In the genomic region with DNA sequence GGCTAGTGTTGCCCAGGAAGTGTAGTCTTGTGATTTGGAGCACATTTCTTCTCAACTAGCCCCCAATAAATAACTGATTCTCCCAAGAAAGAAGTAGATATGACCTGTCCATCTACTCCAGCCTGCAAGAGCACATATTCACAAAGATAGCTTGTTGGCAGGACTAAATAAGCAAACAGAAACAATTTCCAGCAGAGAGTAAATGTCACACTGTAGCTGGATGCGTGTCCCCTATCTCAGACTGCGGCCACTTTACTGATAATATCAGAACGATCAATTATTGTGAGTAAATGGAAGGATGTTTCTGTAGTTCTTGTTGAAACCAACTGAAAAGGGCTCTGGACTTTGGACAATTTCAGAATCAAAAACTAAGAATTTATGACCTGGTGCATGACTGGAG, we compare ENCODE assay signal across 14 cellular contexts.
A peak's percentile ranks its signal among the peaks of the same experiment; 100 is the strongest.
DNase-seq lines count a peak whose midpoint lies in the region; ATAC-seq, FAIRE-seq and TF ChIP-seq lines count a peak whose summit lies in the region.
"Had no signal": no experiment of that assay in that cellular context is flagged by ENCODE, and none has a peak within 500 bp of the region (broad histone marks: within the 10 kb centered on the region; RNA-seq: fewer than 3 reads in every experiment).

No MANE protein-coding gene starts in this region.

- no peak overlapping the region for H4K91ac ChIP-seq in IMR-90 (ENCODE audit: insufficient read depth, low read depth, low read length)

- no peak overlapping the region for H2BK5ac ChIP-seq in IMR-90 (ENCODE audit: low read depth, low read length, poor library complexity, severe bottlenecking)

- no TSS peak for BruUV-seq in IMR-90 (replicated peaks; lab: Mats Ljungman, UMichigan)
- no TSS peak for BruUV-seq in GM12878 (replicated peaks; lab: Mats Ljungman, UMichigan)

- H3K9me1 ChIP-seq in IMR-90 (ENCODE audit: insufficient read depth, low read length) = peaks cover 9% of the 10 kb centered on the region

- H3K4me1 ChIP-seq in IMR-90 (ENCODE audit: control insufficient read depth, insufficient read depth, low read length) (peaks cover 10% of the 10 kb centered on the region), GM12878 (ENCODE audit: control insufficient read depth, insufficient read depth, low read length) (peaks cover 15% of the 10 kb centered on the region), BE2C (no peaks in the 10 kb centered on the region)
- H3K4me1 ChIP-seq: HAP-1 had no signal

- H3K79me1 ChIP-seq in IMR-90 (ENCODE audit: low read depth in 1 of 2, low read length in 2 of 2) = peaks cover 3 to 8% of the 10 kb centered on the region in 2 experiments; a peak in 2 of 4 replicates

- POLR2A ChIA-PET in IMR-90 (lab: Charles Lee; ENCODE audit: unreplicated experiment) = no interaction called here
- POLR2A ChIA-PET in GM12878 (lab: Charles Lee) = interaction anchor here (0.6 to 2.2 kb wide), 9 partner anchors 14 to 242 kb away, joined by 3 to 7 read pairs (median 3); no protein-coding TSS in a partner anchor
- POLR2A ChIA-PET in T-cell (lab: Charles Lee) = no interaction called here

- peaks cover 2% of the 10 kb centered on the region for H3K9me3 Mint-ChIP-seq in neural crest cell
- H3K9me3 Mint-ChIP-seq in T-cell = no peaks in the 10 kb centered on the region
- H3K9me3 Mint-ChIP-seq: CD4-positive, alpha-beta memory T cell had no signal

- H3K27me3 Mint-ChIP-seq in neural crest cell (ENCODE audit: low read depth) (no peaks in the 10 kb centered on the region), T-cell (peaks cover 0 to 2% of the 10 kb centered on the region in 2 donors)

- RAD21 ChIA-PET in GM12878 (lab: Charles Lee; ENCODE audit: unreplicated experiment) = interaction anchor here (0.6 to 2.9 kb wide), 11 partner anchors 10 to 199 kb away, joined by 3 to 31 read pairs (median 4); no protein-coding TSS in a partner anchor

- H2AK9ac ChIP-seq in IMR-90 (replicated peaks; ENCODE audit: low read depth, low read length, poor library complexity) = no peak overlapping the region

- H3K36me3 Mint-ChIP-seq in neural crest cell (ENCODE audit: low read depth) (no peaks in the 10 kb centered on the region), T-cell (no peaks in the 10 kb centered on the region)
- H3K36me3 Mint-ChIP-seq: CD4-positive, alpha-beta memory T cell had no signal

- no peak for TF ChIP-seq POLR2A in IMR-90 (IDR thresholded peaks at IDR 0.05; ENCODE audit: low read depth, low read length)
- TF ChIP-seq POLR2A in GM12878 (IDR thresholded peaks at IDR 0.05; ENCODE audit: low read depth, low read length) = no peak

- no peak overlapping the region for H3K56ac ChIP-seq in IMR-90 (ENCODE audit: extremely low read depth, insufficient read depth, low read length)

- intact Hi-C loops in IMR-90 (cut with micrococcal nuclease) (no loop called here), GM12878 (cut with micrococcal nuclease; ENCODE audit: unreplicated experiment) (no loop called here)

- TF ChIP-seq CTCF in IMR-90 (conservative IDR thresholded peaks at IDR 0.05; ENCODE audit: low read depth, low read length) = no peak
- TF ChIP-seq CTCF in GM12878 (IDR thresholded peaks at IDR 0.05 in 2 of 3, conservative IDR thresholded peaks at IDR 0.05 in 1 of 3; ENCODE audit: control insufficient read depth in 2 of 3, extremely low read depth in 1 of 3, insufficient read depth in 1 of 3, low read depth in 3 of 3, low read length in 3 of 3) = no peak
- no peak for TF ChIP-seq CTCF in neural crest cell (conservative IDR thresholded peaks at IDR 0.05)
- TF ChIP-seq CTCF in BE2C (IDR thresholded peaks at IDR 0.05; ENCODE audit: low read depth, low read length) = no peak

- peaks cover 26% of the 10 kb centered on the region for H3K4me1 Mint-ChIP-seq in neural crest cell
- H3K4me1 Mint-ChIP-seq in T-cell = no peaks in the 10 kb centered on the region
- H3K4me1 Mint-ChIP-seq: CD4-positive, alpha-beta memory T cell had no signal

- H3K18ac ChIP-seq in IMR-90 (ENCODE audit: low read depth, low read length) = no peak overlapping the region

- in situ Hi-C loops in IMR-90 (cut with MboI; ENCODE audit: low sequenced_read_pairs) (no loop called here), GM12878 (cut with MboI) (no loop called here)

- H2BK15ac ChIP-seq in IMR-90 (ENCODE audit: low read depth, low read length) = no peak overlapping the region

- FAIRE-seq in GM12878 (lab: Jason Lieb, UNC) = no peak

- H3K79me2 ChIP-seq in GM12878 (ENCODE audit: control insufficient read depth, insufficient read depth, low read length) = peaks cover 59% of the 10 kb centered on the region

- H3K4me3 ChIP-seq in IMR-90 (ENCODE audit: insufficient read depth, low read depth, low read length) (no peak overlapping the region), GM12878 (no peak overlapping the region), BE2C (ENCODE audit: low read depth, low read length) (no peak overlapping the region)
- H3K4me3 ChIP-seq: GM23248, HAP-1 had no signal

- H3K23ac ChIP-seq in IMR-90 (ENCODE audit: low read depth, low read length) = no peak overlapping the region

- TF ChIP-seq RAD21 in IMR-90 (IDR thresholded peaks at IDR 0.05; ENCODE audit: low read length) = no peak
- no peak for TF ChIP-seq RAD21 in GM12878 (IDR thresholded peaks at IDR 0.05; ENCODE audit: insufficient read depth, low read depth, low read length)

- dilution Hi-C loops in IMR-90 (cut with HindIII; ENCODE audit: low sequenced_read_pairs, unreplicated experiment) = no loop called here

- peak overlapping the region; percentile 5; the same call in 1 of the 2 replicates for H2BK120ac ChIP-seq in IMR-90 (ENCODE audit: low read depth, low read length)

- H3K27ac Mint-ChIP-seq in neural crest cell (ENCODE audit: unreplicated experiment) (peak overlapping the region; percentile 45), T-cell (no peak overlapping the region)
- H3K27ac Mint-ChIP-seq: CD4-positive, alpha-beta memory T cell had no signal

- H3K4me2 ChIP-seq in IMR-90 (ENCODE audit: low read depth, low read length) = no peak overlapping the region
- no peak overlapping the region for H3K4me2 ChIP-seq in GM12878 (ENCODE audit: control insufficient read depth, insufficient read depth)

- WGBS in IMR-90 (ENCODE audit: extremely low coverage in 2 of 2, insufficient read length in 1 of 2), 2 experiments = no CpG with 5 or more reads among the region's 3 CpGs
- WGBS in GM12878 (ENCODE audit: insufficient coverage, insufficient replicate concordance, low lambda C conversion rate, missing lambda C conversion rate) = 60% methylated on average over 3 of the region's 3 CpGs

- H4K5ac ChIP-seq in IMR-90 (ENCODE audit: low read depth, low read length) = no peak overlapping the region

- H2AFZ ChIP-seq in IMR-90 (replicated peaks; ENCODE audit: low read length, poor library complexity) = no peak overlapping the region
- H2AFZ ChIP-seq in GM12878 (ENCODE audit: control insufficient read depth, low read depth, low read length) = no peak overlapping the region
- H2AFZ ChIP-seq: GM23248 had no signal

- H2BK20ac ChIP-seq in IMR-90 (ENCODE audit: low read depth, low read length) = no peak overlapping the region

- SMC1A ChIA-PET in GM12878 (lab: Charles Lee; ENCODE audit: uncharacterized antibody, unreplicated experiment) = interaction anchor here (0.6 to 3.8 kb wide), 18 partner anchors 11 to 200 kb away, joined by 3 to 57 read pairs (median 8); no protein-coding TSS in a partner anchor

- H3K27me3 ChIP-seq in IMR-90 (ENCODE audit: control insufficient read depth, insufficient read depth, low read length) (no peaks in the 10 kb centered on the region), GM12878 (replicated peaks in 1 of 2; ENCODE audit: control insufficient read depth in 2 of 2, insufficient read depth in 2 of 2, low read length in 1 of 2) (no peaks in the 10 kb centered on the region), BE2C (no peaks in the 10 kb centered on the region)

- CTCF ChIA-PET in IMR-90 (lab: Yijun Ruan, JAX) (interaction anchor here (0.6 to 2.5 kb wide), 3 partner anchors 11 to 248 kb away, joined by 3 to 7 read pairs (median 3); no protein-coding TSS in a partner anchor), GM12878 (lab: Yijun Ruan, JAX) (interaction anchor here (0.7 to 5.6 kb wide), 7 partner anchors 11 to 203 kb away, joined by 3 to 55 read pairs (median 3); no protein-coding TSS in a partner anchor), T-cell (lab: Charles Lee) (no interaction called here)

- H2AK5ac ChIP-seq in IMR-90 (ENCODE audit: low read depth, low read length) = no peak overlapping the region

- H3K9me3 ChIP-seq in IMR-90 (ENCODE audit: control insufficient read depth, insufficient read depth, low read length) (no peaks in the 10 kb centered on the region), GM12878 (replicated peaks; ENCODE audit: control insufficient read depth, insufficient read depth, low read length) (peaks cover 3% of the 10 kb centered on the region; the same call in 2 of the 3 replicates), BE2C (no peaks in the 10 kb centered on the region)
- H3K9me3 ChIP-seq: HAP-1 had no signal

- H4K8ac ChIP-seq in IMR-90 (ENCODE audit: low read depth in 2 of 2, low read length in 2 of 2) = no peak overlapping the region

- no peak overlapping the region for H3K27ac ChIP-seq in IMR-90 (ENCODE audit: insufficient read depth, low read length)
- 0 out of 2 replicates have a peak overlapping the region, but pooled peaks have one; percentile 3 for H3K27ac ChIP-seq in GM12878 (ENCODE audit: control insufficient read depth, insufficient read depth)
- H3K27ac ChIP-seq: C4-2B, GM23248 had no signal

- no peaks in the 10 kb centered on the region for H3K36me3 ChIP-seq in IMR-90 (ENCODE audit: control insufficient read depth, insufficient read depth, low read length)
- H3K36me3 ChIP-seq in GM12878 (ENCODE audit: control insufficient read depth in 2 of 2, insufficient read depth in 2 of 2, low read length in 1 of 2) = peaks cover 0 to 5% of the 10 kb centered on the region in 2 experiments; a peak in 2 of 4 replicates
- no peaks in the 10 kb centered on the region for H3K36me3 ChIP-seq in BE2C
- H3K36me3 ChIP-seq: HAP-1 had no signal

- H3K4me3 Mint-ChIP-seq in neural crest cell = no peak overlapping the region
- no peak overlapping the region for H3K4me3 Mint-ChIP-seq in T-cell
- H3K4me3 Mint-ChIP-seq: CD4-positive, alpha-beta memory T cell had no signal

- no peak for TF ChIP-seq EP300 in GM12878 (IDR thresholded peaks at IDR 0.05; ENCODE audit: borderline replicate concordance in 1 of 2, control insufficient read depth in 1 of 2, low read depth in 2 of 2, low read length in 2 of 2)

- H4K20me1 ChIP-seq in IMR-90 (ENCODE audit: insufficient read depth, low read length) (no peaks in the 10 kb centered on the region), GM12878 (ENCODE audit: control insufficient read depth, insufficient read depth) (no peaks in the 10 kb centered on the region)

- no peak overlapping the region for H3K4ac ChIP-seq in IMR-90 (ENCODE audit: low read depth, low read length)

- H3K9ac ChIP-seq in IMR-90 (ENCODE audit: low read depth, low read length) (no peak overlapping the region), GM12878 (ENCODE audit: control insufficient read depth, insufficient read depth, low read length) (no peak overlapping the region)
- H3K9ac ChIP-seq: GM23248 had no signal

- H3K14ac ChIP-seq in IMR-90 (replicated peaks; ENCODE audit: low read depth, low read length) = no peak overlapping the region

- ATAC-seq in IMR-90 (ENCODE audit: low read depth) (no peak), GM12878 (peak; percentile 10), left lobe of liver (peak; percentile 55), T-cell (replicated peaks in 1 of 4) (no peak)

- DNase-seq in IMR-90 (no peak), GM12878 (ENCODE audit: low read depth, low spot score) (no peak), left lobe of liver (ENCODE audit: low spot score) (no peak), neural crest cell (ENCODE audit: low read depth, low spot score) (no peak), NCI-H1930 (lab: John Stamatoyannopoulos, UW) (no peak), T-cell (no peak), BE2C (no peak)
- DNase-seq: CD4-positive, alpha-beta memory T cell; DMS153; DMS79 treated with DMSO at 0.1 percent for 48 hours; GF-D8; GM23248 had no signal

Comparison
In these comparisons a context has a peak if more than half of its experiments do, and no peak if none do; other contexts are left out.
1. ATAC-seq: peak in GM12878 (single experiment) and left lobe of liver (single experiment); none in IMR-90 (single experiment) and T-cell (0 of 4).
2. CTCF ChIA-PET loops: an anchor here in IMR-90 (0.6 to 2.5 kb wide) and GM12878 (0.7 to 5.6 kb wide); none called in T-cell.